In genomic region chr6:20830576-20830975, GRCh38 we compare ENCODE assay signal across 15 cellular contexts.
A peak's percentile ranks its signal among the peaks of the same experiment; 100 is the strongest.
DNase-seq lines count a peak whose midpoint lies in the region; ATAC-seq and TF ChIP-seq lines count a peak whose summit lies in the region.
"Had no signal": no experiment of that assay in that cellular context is flagged by ENCODE, and none has a peak within 500 bp of the region (broad histone marks: within the 10 kb centered on the region; RNA-seq: fewer than 3 reads in every experiment).

No MANE protein-coding gene starts in this region.

- no peak overlapping the region for H3K4me3 ChIP-seq in astrocyte of the cerebellum (ENCODE audit: low read depth, low read length)
- H3K4me3 ChIP-seq: A549 had no signal

- POLR2A ChIA-PET in activated CD4-positive, alpha-beta T cell treated with anti-CD3 and anti-CD28 coated beads for 36 hours (lab: Charles Lee): no interaction called here

- CTCF ChIA-PET in activated CD4-positive, alpha-beta T cell treated with anti-CD3 and anti-CD28 coated beads for 36 hours (lab: Charles Lee): interaction anchor here (0.7 kb wide), 1 partner anchor 347 kb away, joined by 5 read pairs; no protein-coding TSS in a partner anchor

- intact Hi-C loops in activated CD4-positive, alpha-beta T cell treated with anti-CD3 and anti-CD28 coated beads for 36 hours (cut with DNase I, micrococcal nuclease): no loop called here

- DNase-seq in Daoy (ENCODE audit: low read depth): peak; percentile 17
- DNase-seq in astrocyte of the cerebellum (ENCODE audit: low read depth): peak; percentile 84
- DNase-seq in glomerular visceral epithelial cell (ENCODE audit: extremely low spot score): peak; percentile 53
- DNase-seq in progenitor cell of endocrine pancreas (ENCODE audit: low spot score, unreplicated experiment): no peak
- no peak for DNase-seq in NCI-H82 (lab: John Stamatoyannopoulos, UW)
- no peak for DNase-seq in activated CD4-positive, alpha-beta T cell treated with anti-CD3 and anti-CD28 coated beads for 36 hours
- DNase-seq: AML-193; Caco-2; CD4-positive, alpha-beta T cell; GDM1; H9; IMR-90 had no signal

- H3K36me3 Mint-ChIP-seq in progenitor cell of endocrine pancreas (ENCODE audit: insufficient read depth): peaks cover 3% of the 10 kb centered on the region
- peaks cover 3% of the 10 kb centered on the region for H3K36me3 Mint-ChIP-seq in activated CD4-positive, alpha-beta T cell treated with anti-CD3 and anti-CD28 coated beads for 36 hours (ENCODE audit: low read depth)

- H3K27me3 Mint-ChIP-seq in progenitor cell of endocrine pancreas: no peaks in the 10 kb centered on the region
- H3K27me3 Mint-ChIP-seq in activated CD4-positive, alpha-beta T cell treated with anti-CD3 and anti-CD28 coated beads for 36 hours: no peaks in the 10 kb centered on the region
- H3K27me3 Mint-ChIP-seq: CD4-positive, alpha-beta T cell had no signal

- peaks cover 9% of the 10 kb centered on the region for H3K4me1 Mint-ChIP-seq in progenitor cell of endocrine pancreas (ENCODE audit: low read depth)
- peaks cover 20% of the 10 kb centered on the region for H3K4me1 Mint-ChIP-seq in activated CD4-positive, alpha-beta T cell treated with anti-CD3 and anti-CD28 coated beads for 36 hours

- in situ Hi-C loops in astrocyte of the cerebellum (cut with HindIII; ENCODE audit: low sequenced_read_pairs): no loop called here

- H3K9me3 Mint-ChIP-seq in progenitor cell of endocrine pancreas (ENCODE audit: low read depth): peaks cover 3% of the 10 kb centered on the region
- H3K9me3 Mint-ChIP-seq in activated CD4-positive, alpha-beta T cell treated with anti-CD3 and anti-CD28 coated beads for 36 hours (ENCODE audit: low read depth): no peaks in the 10 kb centered on the region
- H3K9me3 Mint-ChIP-seq: CD4-positive, alpha-beta T cell; H9 had no signal

- peak overlapping the region; percentile 36 for H3K27ac Mint-ChIP-seq in progenitor cell of endocrine pancreas
- no peak overlapping the region for H3K27ac Mint-ChIP-seq in activated CD4-positive, alpha-beta T cell treated with anti-CD3 and anti-CD28 coated beads for 36 hours
- H3K27ac Mint-ChIP-seq: CD4-positive, alpha-beta T cell had no signal

- no peak for TF ChIP-seq CTCF in astrocyte of the cerebellum (IDR thresholded peaks at IDR 0.05; ENCODE audit: low read depth, low read length, missing control alignments)
- TF ChIP-seq CTCF in progenitor cell of endocrine pancreas (IDR thresholded peaks at IDR 0.05; ENCODE audit: unreplicated experiment): no peak

- H3K4me3 Mint-ChIP-seq in progenitor cell of endocrine pancreas (ENCODE audit: low read depth): no peak overlapping the region
- no peak overlapping the region for H3K4me3 Mint-ChIP-seq in activated CD4-positive, alpha-beta T cell treated with anti-CD3 and anti-CD28 coated beads for 36 hours
- H3K4me3 Mint-ChIP-seq: CD4-positive, alpha-beta T cell; H9 had no signal

- ATAC-seq in HG02678 (IDR thresholded peaks at IDR 0.05; ENCODE audit: unreplicated experiment) (no peak), GM18502 (IDR thresholded peaks at IDR 0.05; ENCODE audit: poor library complexity, unreplicated experiment) (no peak)
- ATAC-seq in activated CD4-positive, alpha-beta T cell treated with anti-CD3 and anti-CD28 coated beads for 36 hours: no peak
- ATAC-seq: A549 had no signal

Comparison
In these comparisons a context has a peak if more than half of its experiments do, and no peak if none do; other contexts are left out.
1. DNase-seq: peak in Daoy (single experiment), astrocyte of the cerebellum (single experiment) and glomerular visceral epithelial cell (single experiment); none in progenitor cell of endocrine pancreas (single experiment), NCI-H82 (single experiment) and activated CD4-positive, alpha-beta T cell treated with anti-CD3 and anti-CD28 coated beads for 36 hours (single experiment).